16 cellular contexts compared by ENCODE assay signal in the genomic region with DNA sequence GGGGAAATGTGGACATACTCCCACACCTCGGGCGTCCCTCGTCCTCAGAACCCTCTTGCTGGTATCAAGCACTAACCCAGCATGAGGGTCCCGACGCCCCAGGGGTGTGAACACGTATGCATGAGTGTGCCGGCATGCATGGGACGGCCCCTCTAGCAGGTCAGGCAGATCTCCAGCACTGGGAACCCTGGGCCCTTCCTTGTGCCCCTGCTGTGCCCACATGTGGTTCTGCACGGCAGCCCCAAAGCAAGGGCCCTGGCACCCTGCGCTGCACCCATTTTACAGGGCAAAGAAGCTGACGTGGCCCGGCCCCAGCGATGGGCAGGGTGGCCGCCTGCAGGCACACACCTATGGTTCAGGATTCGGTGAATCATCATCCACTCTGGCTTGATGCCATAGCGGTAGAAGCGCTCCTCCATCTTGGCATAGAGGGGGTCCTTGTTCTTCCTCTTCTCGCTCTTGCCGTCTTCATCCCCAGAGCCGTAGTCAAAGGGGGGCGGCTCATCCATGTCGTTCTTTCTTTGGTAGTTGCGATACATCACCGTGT. TPM values are rescaled to one million over a fixed set of nuclear protein-coding genes. Genes with fewer than 3 reads are reported as not detected.
DNase-seq lines count a peak whose midpoint lies in the region; ATAC-seq, FAIRE-seq and TF ChIP-seq lines count a peak whose summit lies in the region.
"Had no signal": no experiment of that assay in that cellular context is flagged by ENCODE, and none has a peak within 500 bp of the region (broad histone marks: within the 10 kb centered on the region; RNA-seq: fewer than 3 reads in every experiment).

No MANE protein-coding gene starts in this region.

- TF ChIP-seq CTCF in PC-3 (conservative IDR thresholded peaks at IDR 0.05; ENCODE audit: low read depth, low read length) (no peak), endothelial cell (IDR thresholded peaks at IDR 0.05; ENCODE audit: unreplicated experiment) (no peak), keratinocyte (optimal IDR thresholded peaks at IDR 0.05 in 1 of 3, IDR thresholded peaks at IDR 0.05 in 1 of 3, conservative IDR thresholded peaks at IDR 0.05 in 1 of 3; ENCODE audit: extremely low read depth in 1 of 3, insufficient read depth in 2 of 3, low read length in 3 of 3) (no peak), stomach (IDR thresholded peaks at IDR 0.05) (no peak)

- CTCF ChIA-PET in PC-3 (lab: Charles Lee) = interaction anchor here (1.1 kb wide), 1 partner anchor 37 kb away, joined by 3 read pairs; no protein-coding TSS in a partner anchor

- no peaks in the 10 kb centered on the region for H3K9me2 ChIP-seq in PC-3 (replicated peaks; ENCODE audit: low read length)

- no peak for TF ChIP-seq POLR2A in stomach (IDR thresholded peaks at IDR 0.05)

- H2AFZ ChIP-seq in PC-3 (ENCODE audit: low read length) (no peak overlapping the region), keratinocyte (ENCODE audit: control insufficient read depth, low read length) (no peak overlapping the region)

- H3K9ac ChIP-seq in PC-3 (ENCODE audit: low read length) (no peak overlapping the region), keratinocyte (ENCODE audit: control insufficient read depth, extremely low read depth, insufficient read depth, low read length) (no peak overlapping the region)

- H3K79me2 ChIP-seq in PC-3 (ENCODE audit: low read length) = no peaks in the 10 kb centered on the region
- H3K79me2 ChIP-seq in keratinocyte (ENCODE audit: control insufficient read depth, insufficient read depth, low read length) = no peaks in the 10 kb centered on the region

- H3K4me3 ChIP-seq in PC-3 (ENCODE audit: low read length) (no peak overlapping the region), keratinocyte (ENCODE audit: control insufficient read depth in 2 of 3, extremely low read depth in 1 of 3, insufficient read depth in 2 of 3, low read depth in 1 of 3, low read length in 3 of 3) (no peak overlapping the region), stomach (no peak overlapping the region)

- DNase-seq in PC-3 = peak; percentile 75
- DNase-seq in endothelial cell (ENCODE audit: low spot score) = no peak
- no peak for DNase-seq in keratinocyte (ENCODE audit: low read depth, low spot score)
- DNase-seq in stomach = no peak
- no peak for DNase-seq in DMS79 (lab: John Stamatoyannopoulos, UW)
- DNase-seq in activated T-cell treated with anti-CD3 and anti-CD28 coated beads for 4 hours = no peak
- DNase-seq: BE2C; C1 segment of cervical spinal cord; Caco-2; CD4-positive, CD25-positive, alpha-beta regulatory T cell; GF-D8; GOT3; H9 had no signal

- WGBS in stomach, 5 donors = 76 to 90% (median 87%) methylated on average over 24 of the region's 24 CpGs

- peaks cover 7% of the 10 kb centered on the region for H3K27me3 Mint-ChIP-seq in endothelial cell (ENCODE audit: unreplicated experiment)

- no peaks in the 10 kb centered on the region for H3K4me1 Mint-ChIP-seq in endothelial cell (ENCODE audit: unreplicated experiment)

- intact Hi-C loops in PC-3 (cut with micrococcal nuclease) (no loop called here), stomach (cut with DNase I; ENCODE audit: low total_unique reads) (no loop called here)

- ATAC-seq in PC-3 = peak; percentile 27; the same call in 1 of the 2 replicates
- no peak for ATAC-seq in HG03460 (IDR thresholded peaks at IDR 0.05; ENCODE audit: unreplicated experiment)

- H3K27ac ChIP-seq in PC-3 (ENCODE audit: low read length) (no peak overlapping the region), angular gyrus (ENCODE audit: low read depth, low read length) (peak overlapping the region; percentile 76), keratinocyte (ENCODE audit: control insufficient read depth, insufficient read depth, low read length) (no peak overlapping the region), stomach (no peak overlapping the region)

- H4K20me1 ChIP-seq in PC-3 (ENCODE audit: low read length) = no peaks in the 10 kb centered on the region
- no peaks in the 10 kb centered on the region for H4K20me1 ChIP-seq in keratinocyte (ENCODE audit: control insufficient read depth, extremely low read depth, insufficient read depth, low read length)

- no peaks in the 10 kb centered on the region for H3K27me3 ChIP-seq in PC-3 (ENCODE audit: low read length)
- H3K27me3 ChIP-seq in keratinocyte (ENCODE audit: control insufficient read depth, extremely low read depth, insufficient read depth, low read length) = peaks cover 18% of the 10 kb centered on the region
- peaks cover 0 to 55% (median 37%) of the 10 kb centered on the region in 3 donors for H3K27me3 ChIP-seq in stomach
- H3K27me3 ChIP-seq: BE2C had no signal

- no peaks in the 10 kb centered on the region for H3K36me3 Mint-ChIP-seq in endothelial cell (ENCODE audit: low read depth, unreplicated experiment)
- H3K36me3 Mint-ChIP-seq: CD4-positive, CD25-positive, alpha-beta regulatory T cell had no signal

- H3K4me2 ChIP-seq in PC-3 (ENCODE audit: low read length) (0 out of 2 replicates have a peak overlapping the region, but pooled peaks have one; percentile 12), keratinocyte (ENCODE audit: control insufficient read depth, extremely low read depth, insufficient read depth, low read depth, low read length) (no peak overlapping the region)

- H3K4me1 ChIP-seq in PC-3 (ENCODE audit: insufficient read depth, low read length) (peaks cover 22% of the 10 kb centered on the region), keratinocyte (ENCODE audit: control insufficient read depth, extremely low read depth, insufficient read depth, low read length) (peaks cover 3% of the 10 kb centered on the region), stomach (peaks cover 8 to 12% (median 10%) of the 10 kb centered on the region in 4 donors)
- H3K4me1 ChIP-seq: BE2C, Caco-2 had no signal

- no TSS peak for BruUV-seq in PC-3 (replicated peaks; lab: Mats Ljungman, UMichigan)

- H3K27ac Mint-ChIP-seq in endothelial cell (ENCODE audit: unreplicated experiment) = peak overlapping the region; percentile 28
- H3K27ac Mint-ChIP-seq: CD4-positive, CD25-positive, alpha-beta regulatory T cell had no signal

- POLR2A ChIA-PET in PC-3 (lab: Charles Lee; ENCODE audit: unreplicated experiment) = interaction anchor here (0.5 kb wide), 1 partner anchor 61 kb away, joined by 6 read pairs; no protein-coding TSS in a partner anchor

- H3F3A ChIP-seq in PC-3 (ENCODE audit: low read length, unreplicated experiment) = no peaks in the 10 kb centered on the region

- no peaks in the 10 kb centered on the region for H3K36me3 ChIP-seq in PC-3 (ENCODE audit: low read depth, low read length)
- H3K36me3 ChIP-seq in keratinocyte (ENCODE audit: control insufficient read depth in 2 of 2, extremely low read depth in 1 of 2, insufficient read depth in 2 of 2, low read length in 2 of 2) = no peaks in the 10 kb centered on the region
- H3K36me3 ChIP-seq in stomach = no peaks in the 10 kb centered on the region
- H3K36me3 ChIP-seq: BE2C had no signal

- H3K9me3 Mint-ChIP-seq in endothelial cell (ENCODE audit: unreplicated experiment) = no peaks in the 10 kb centered on the region
- H3K9me3 Mint-ChIP-seq: CD4-positive, CD25-positive, alpha-beta regulatory T cell; H9 had no signal

- FAIRE-seq in keratinocyte (lab: Jason Lieb, UNC) = peak; percentile 41
- FAIRE-seq: D721Med had no signal

- H3K9me1 ChIP-seq in keratinocyte (ENCODE audit: control insufficient read depth, extremely low read depth, insufficient read depth, low read length) = no peaks in the 10 kb centered on the region

- dilution Hi-C loops in keratinocyte (cut with MboI; ENCODE audit: extremely low pct_ligation_motif_present, low sequenced_read_pairs) = no loop called here

- TF ChIP-seq EP300 in stomach (IDR thresholded peaks at IDR 0.05) = no peak

- H3K4me3 Mint-ChIP-seq in endothelial cell (ENCODE audit: unreplicated experiment) = no peak overlapping the region
- H3K4me3 Mint-ChIP-seq: CD4-positive, CD25-positive, alpha-beta regulatory T cell; H9 had no signal

- H3K9me3 ChIP-seq in PC-3 (ENCODE audit: low read length) = no peaks in the 10 kb centered on the region
- peaks cover 3% of the 10 kb centered on the region for H3K9me3 ChIP-seq in keratinocyte (ENCODE audit: control insufficient read depth, low read depth, low read length)
- H3K9me3 ChIP-seq in stomach = no peaks in the 10 kb centered on the region
- H3K9me3 ChIP-seq: BE2C, Caco-2 had no signal

RNA-seq across cellular contexts. Expression of gene CHD5, which starts 34.2 kb away (rescaled TPM):
- total RNA-seq in PC-3 (2014; rRNA removed) = 0.55 and 2.8 TPM in 2 replicates
- 0.15 TPM for total RNA-seq in endothelial cell (ENCODE audit: unreplicated experiment)
- 0.03 to 0.07 TPM (median 0.05 TPM) in 3 replicates for polyA plus RNA-seq in keratinocyte
- 0.47 TPM for polyA plus RNA-seq in keratinocyte (2011; ENCODE audit: low read depth)
- 0.04 and 0.07 TPM in 2 replicates for polyA plus RNA-seq in keratinocyte (2011; cell fraction: cytosol; rRNA removed)
- polyA plus RNA-seq in keratinocyte (2011; cell fraction: nucleus; rRNA removed) = 0.27 and 0.33 TPM in 2 replicates
- 0.10 TPM in 2 replicates for polyA plus RNA-seq in keratinocyte (2012; ENCODE audit: low replicate concordance)
- 0.39 TPM in 1 of 3 replicates, not detected in the others for polyA minus RNA-seq in keratinocyte
- polyA minus RNA-seq in keratinocyte (2011; cell fraction: cytosol; rRNA and poly(A)+ RNA removed) = not detected
- 0.11 and 0.16 TPM in 2 replicates for polyA minus RNA-seq in keratinocyte (2011; cell fraction: nucleus; rRNA and poly(A)+ RNA removed)
- under 1 TPM in 4 of 5 donors, not detected in 1; 0.29 to 0.92 (median 0.37) TPM for total RNA-seq in stomach
- under 1 TPM; 0.06 to 0.83 (median 0.15) TPM for polyA plus RNA-seq in stomach
- total RNA-seq: CD4-positive, CD25-positive, alpha-beta regulatory T cell had no signal
- polyA plus RNA-seq: CD4-positive, CD25-positive, alpha-beta regulatory T cell had no signal

RNA-seq across cellular contexts. Expression of gene RPL22, which starts 53.5 kb away (rescaled TPM):
- total RNA-seq in PC-3 (2014; rRNA removed) (283 and 297 TPM in 2 replicates), endothelial cell (ENCODE audit: unreplicated experiment) (601 TPM), stomach (100 to 1,000 TPM; 103 to 301 (median 166) TPM)
- polyA plus RNA-seq in keratinocyte (209 to 421 TPM (median 239 TPM) in 3 replicates), stomach (100 to 1,000 TPM; 343 to 718 (median 413) TPM)
- 511 TPM for polyA plus RNA-seq in keratinocyte (2011; ENCODE audit: low read depth)
- polyA plus RNA-seq in keratinocyte (2011; cell fraction: cytosol; rRNA removed) = 250 and 473 TPM in 2 replicates
- polyA plus RNA-seq in keratinocyte (2011; cell fraction: nucleus; rRNA removed) = 68.6 and 124 TPM in 2 replicates
- 715 and 1,079 TPM in 2 replicates for polyA plus RNA-seq in keratinocyte (2012; ENCODE audit: low replicate concordance)
- 8.1 to 53.0 TPM (median 29.8 TPM) in 3 replicates for polyA minus RNA-seq in keratinocyte
- polyA minus RNA-seq in keratinocyte (2011; cell fraction: cytosol; rRNA and poly(A)+ RNA removed) = 54.1 TPM
- 12.8 and 21.7 TPM in 2 replicates for polyA minus RNA-seq in keratinocyte (2011; cell fraction: nucleus; rRNA and poly(A)+ RNA removed)

RNA-seq across cellular contexts. Expression of gene RNF207, which starts 60.0 kb away (rescaled TPM):
- 95.4 and 128 TPM in 2 replicates for total RNA-seq in PC-3 (2014; rRNA removed)
- total RNA-seq in endothelial cell (ENCODE audit: unreplicated experiment) = not detected
- polyA plus RNA-seq in keratinocyte = 6.1 to 11.0 TPM (median 8.5 TPM) in 3 replicates
- 2.1 TPM for polyA plus RNA-seq in keratinocyte (2011; ENCODE audit: low read depth)
- 1.8 and 2.8 TPM in 2 replicates for polyA plus RNA-seq in keratinocyte (2011; cell fraction: cytosol; rRNA removed)
- polyA plus RNA-seq in keratinocyte (2011; cell fraction: nucleus; rRNA removed) = 68.3 and 74.8 TPM in 2 replicates
- polyA plus RNA-seq in keratinocyte (2012; ENCODE audit: low replicate concordance) = 1.1 and 4.5 TPM in 2 replicates
- polyA minus RNA-seq in keratinocyte = 5.5 to 9.6 TPM (median 6.7 TPM) in 3 replicates
- 5.4 TPM for polyA minus RNA-seq in keratinocyte (2011; cell fraction: cytosol; rRNA and poly(A)+ RNA removed)
- 12.5 and 14.0 TPM in 2 replicates for polyA minus RNA-seq in keratinocyte (2011; cell fraction: nucleus; rRNA and poly(A)+ RNA removed)
- total RNA-seq in stomach = 100 to 1,000 TPM in 1 of 5 donors, 10 to 100 TPM in 4; 11.9 to 112 (median 69.4) TPM
- polyA plus RNA-seq in stomach = 10 to 100 TPM in 1 of 3 donors, 1 to 10 TPM in 2; 1.5 to 17.5 (median 3.9) TPM

Comparison
In these comparisons a context has a peak if more than half of its experiments do, and no peak if none do; other contexts are left out.
1. RNA of gene RNF207, which starts 60.0 kb away (total RNA-seq): 95.4 to 128 TPM in PC-3 and 11.9 to 112 TPM in stomach; not detected in endothelial cell (single experiment); every median in the first group is over 10 times any median in the second.